Comparison of ENCODE assay signal across 8 cellular contexts in the genomic region with DNA sequence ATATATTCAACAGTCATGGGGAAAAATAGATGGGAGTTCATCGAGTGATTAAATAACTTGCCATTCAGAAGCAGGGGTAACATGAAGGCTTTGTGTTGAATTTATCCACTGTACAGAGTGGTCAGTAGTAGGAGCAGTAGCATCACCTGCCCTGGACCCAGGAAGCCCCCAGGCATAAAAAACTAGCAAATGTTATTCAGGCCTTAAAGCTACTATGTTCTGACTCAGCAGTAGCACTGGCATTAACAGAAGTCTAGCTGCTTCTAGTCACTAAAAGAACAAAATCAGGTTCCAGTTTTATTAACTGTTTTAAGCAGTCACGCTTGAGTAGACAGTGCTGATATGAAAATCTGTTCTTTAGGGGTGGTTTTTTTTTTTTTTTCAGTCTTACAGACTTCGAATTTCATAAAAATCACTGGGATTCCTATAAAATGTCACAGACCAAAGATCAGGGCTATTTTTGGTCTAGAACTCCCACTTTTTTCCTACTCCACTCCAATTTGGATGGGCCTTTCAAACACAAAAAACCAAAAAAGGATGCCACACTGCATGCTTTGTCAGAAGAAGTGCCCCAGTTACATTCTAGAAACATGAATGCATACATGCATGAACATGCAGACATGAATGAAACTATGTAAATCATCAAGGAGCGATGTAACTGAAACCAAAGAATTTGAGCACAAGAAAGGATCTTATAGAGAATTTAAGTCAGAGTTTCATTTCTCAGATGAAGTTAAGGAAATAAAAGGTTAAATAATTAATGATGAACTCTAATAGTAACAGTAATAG. TPM values are rescaled to one million over a fixed set of nuclear protein-coding genes. Genes with fewer than 3 reads are reported as not detected.
DNase-seq lines count a peak whose midpoint lies in the region; ATAC-seq and TF ChIP-seq lines count a peak whose summit lies in the region.

No MANE protein-coding gene starts in this region.

- H3K9me3 ChIP-seq in OCI-LY1 (ENCODE audit: low read length) = peaks cover 5% of the 10 kb centered on the region

- no peak for TF ChIP-seq CTCF in GM06990 (IDR thresholded peaks at IDR 0.05; ENCODE audit: insufficient read depth, low read length, poor library complexity, severe bottlenecking)
- TF ChIP-seq CTCF in OCI-LY1 (IDR thresholded peaks at IDR 0.05; ENCODE audit: low read length) = no peak

- no peak overlapping the region for H2AFZ ChIP-seq in OCI-LY1 (ENCODE audit: low read length)

- no peaks in the 10 kb centered on the region for H3F3A ChIP-seq in OCI-LY1 (ENCODE audit: insufficient read depth, low read length)

- no peaks in the 10 kb centered on the region for H3K79me2 ChIP-seq in OCI-LY1 (ENCODE audit: insufficient read depth, low read length)

- peak; percentile 58 for ATAC-seq in GM21717 (IDR thresholded peaks at IDR 0.05; ENCODE audit: unreplicated experiment)

- H4K20me1 ChIP-seq in OCI-LY1 (ENCODE audit: insufficient read depth, low read length) = no peaks in the 10 kb centered on the region

- H3K4me2 ChIP-seq in OCI-LY1 (ENCODE audit: low read length) = no peak overlapping the region

- no peak overlapping the region; the same call in 1 of the 2 replicates for H3K9ac ChIP-seq in OCI-LY1 (ENCODE audit: low read length)

- peaks cover 19% of the 10 kb centered on the region for H3K4me1 ChIP-seq in OCI-LY1 (ENCODE audit: insufficient read depth, low read length, severe bottlenecking)

- H3K36me3 ChIP-seq in GM06990 (ENCODE audit: control insufficient read depth, insufficient read depth, low read length) (peaks cover 10% of the 10 kb centered on the region), OCI-LY1 (ENCODE audit: insufficient read depth, low read length) (peaks cover 19% of the 10 kb centered on the region; the same call in 1 of the 2 replicates)

- H3K9me2 ChIP-seq in OCI-LY1 (ENCODE audit: low read depth, low read length) = no peaks in the 10 kb centered on the region

- no peak overlapping the region for H3K4me3 ChIP-seq in GM06990 (replicated peaks; ENCODE audit: low read depth, low read length)
- no peak overlapping the region for H3K4me3 ChIP-seq in OCI-LY1 (ENCODE audit: low read depth, low read length, poor library complexity, severe bottlenecking)

- DNase-seq in GM06990 (ENCODE audit: extremely low read depth, insufficient read length) = peak; percentile 52
- DNase-seq in glomerular visceral epithelial cell (ENCODE audit: extremely low spot score) = peak; percentile 34
- DNase-seq in HK-2 (ENCODE audit: unreplicated experiment) = no peak
- no peak for DNase-seq in NCI-H226
- no peak for DNase-seq in HPDE6-E6E7 (ENCODE audit: extremely low spot score)
- DNase-seq in occipital lobe (lab: John Stamatoyannopoulos, UW) = no peak

- H3K27me3 ChIP-seq in GM06990 (replicated peaks; ENCODE audit: control insufficient read depth, insufficient read depth, low read length) (no peaks in the 10 kb centered on the region), OCI-LY1 (ENCODE audit: insufficient read depth, low read length) (no peaks in the 10 kb centered on the region)

- H3K27ac ChIP-seq in OCI-LY1 (ENCODE audit: low read depth, low read length, poor library complexity, severe bottlenecking) = peak overlapping the region; percentile 55

RNA-seq across cellular contexts. Expression of gene FAM133B, which starts 31.6 kb away (rescaled TPM):
- 32.4 TPM for total RNA-seq in occipital lobe

Comparison
In these comparisons a context has a peak if more than half of its experiments do, and no peak if none do; other contexts are left out.
1. DNase-seq: peak in GM06990 (single experiment) and glomerular visceral epithelial cell (single experiment); none in HK-2 (single experiment), NCI-H226 (single experiment), HPDE6-E6E7 (single experiment) and occipital lobe (single experiment).